In genomic region chr12:89389755-89390661, GRCh38 we compare ENCODE assay signal across 8 cellular contexts. TPM values are rescaled to one million over a fixed set of nuclear protein-coding genes. Genes with fewer than 3 reads are reported as not detected.
A peak's percentile ranks its signal among the peaks of the same experiment; 100 is the strongest.
DNase-seq lines count a peak whose midpoint lies in the region; ATAC-seq and TF ChIP-seq lines count a peak whose summit lies in the region.

No MANE protein-coding gene starts in this region.

- no peak overlapping the region for H3K4me2 ChIP-seq in mesenchymal stem cell (ENCODE audit: low read length, poor library complexity, severe bottlenecking)

- H3K4ac ChIP-seq in mesenchymal stem cell (ENCODE audit: low read depth in 1 of 2, low read length in 2 of 2): no peak overlapping the region

- peaks cover 9% of the 10 kb centered on the region for H3K4me1 ChIP-seq in mesenchymal stem cell (ENCODE audit: control insufficient read depth, insufficient read depth, low read depth, low read length)
- H3K4me1 ChIP-seq in foreskin keratinocyte: peaks cover 3% of the 10 kb centered on the region

- H4K91ac ChIP-seq in mesenchymal stem cell (ENCODE audit: low read length): no peak overlapping the region

- H3K27ac ChIP-seq in mesenchymal stem cell (ENCODE audit: low read length, poor library complexity, severe bottlenecking): peak overlapping the region; percentile 85
- H3K27ac ChIP-seq in foreskin keratinocyte: no peak overlapping the region
- H3K27ac ChIP-seq in coronary artery: peak overlapping the region in 1 of 2 donors; percentile 62

- H3K4me1 Mint-ChIP-seq in activated naive CD8-positive, alpha-beta T cell treated with anti-CD3 and anti-CD28 coated beads, Interleukin-2, amount 50 U/mL, for 24 hours: peaks cover 24% of the 10 kb centered on the region

- no peak overlapping the region for H2AK5ac ChIP-seq in mesenchymal stem cell (ENCODE audit: low read length, severe bottlenecking)

- DNase-seq in CD1c-positive myeloid dendritic cell (ENCODE audit: extremely low spot score) (peak; percentile 62), mesenchymal stem cell (peak; percentile 39), DMS 273 (lab: John Stamatoyannopoulos, UW; ENCODE audit: unreplicated experiment) (no peak), foreskin keratinocyte (no peak), coronary artery (ENCODE audit: low spot score) (no peak)
- no peak for DNase-seq in activated naive CD8-positive, alpha-beta T cell treated with anti-CD3 and anti-CD28 coated beads, Interleukin-2, amount 50 U/mL, for 24 hours

- H3K27me3 ChIP-seq in mesenchymal stem cell (ENCODE audit: control insufficient read depth in 1 of 2, insufficient read depth in 1 of 2, low read length in 2 of 2) (no peaks in the 10 kb centered on the region), foreskin keratinocyte (no peaks in the 10 kb centered on the region)

- H3K4me3 ChIP-seq in mesenchymal stem cell (ENCODE audit: insufficient read depth in 1 of 2, low read depth in 1 of 2, low read length in 2 of 2) (no peak overlapping the region), coronary artery (no peak overlapping the region)

- no peak overlapping the region for H2BK15ac ChIP-seq in mesenchymal stem cell (ENCODE audit: low read depth, poor library complexity, severe bottlenecking)

- no peak overlapping the region for H3K14ac ChIP-seq in mesenchymal stem cell (ENCODE audit: low read length in 2 of 2)

- H4K8ac ChIP-seq in mesenchymal stem cell (ENCODE audit: low read length): no peak overlapping the region

- no peak overlapping the region for H2AFZ ChIP-seq in mesenchymal stem cell (ENCODE audit: low read depth, low read length)

- H3K27ac Mint-ChIP-seq in activated naive CD8-positive, alpha-beta T cell treated with anti-CD3 and anti-CD28 coated beads, Interleukin-2, amount 50 U/mL, for 24 hours: no peak overlapping the region

- no peaks in the 10 kb centered on the region for H3K79me1 ChIP-seq in mesenchymal stem cell (replicated peaks; ENCODE audit: low read length, poor library complexity, severe bottlenecking)

- no peak overlapping the region for H2BK5ac ChIP-seq in mesenchymal stem cell (ENCODE audit: low read depth, low read length, poor library complexity, severe bottlenecking)

- H2BK120ac ChIP-seq in mesenchymal stem cell (ENCODE audit: low read depth, low read length): no peak overlapping the region

- WGBS in mesenchymal stem cell: 50% methylated on average over 5 of the region's 6 CpGs

- H3K23ac ChIP-seq in mesenchymal stem cell (ENCODE audit: low read length in 2 of 2): no peak overlapping the region

- H2BK12ac ChIP-seq in mesenchymal stem cell (ENCODE audit: low read length in 2 of 2): no peak overlapping the region

- no peaks in the 10 kb centered on the region for H3K36me3 ChIP-seq in mesenchymal stem cell (ENCODE audit: control insufficient read depth in 1 of 2, insufficient read depth in 2 of 2, low read depth in 1 of 2, low read length in 2 of 2)

- peak overlapping the region; percentile 21 to 46 for H3K18ac ChIP-seq in mesenchymal stem cell (ENCODE audit: low read depth in 1 of 2, low read length in 2 of 2)

- H3K9ac ChIP-seq in mesenchymal stem cell (ENCODE audit: low read length): no peak overlapping the region

- no peaks in the 10 kb centered on the region for H3K9me3 Mint-ChIP-seq in activated naive CD8-positive, alpha-beta T cell treated with anti-CD3 and anti-CD28 coated beads, Interleukin-2, amount 50 U/mL, for 24 hours

- H3K9me3 ChIP-seq in mesenchymal stem cell (ENCODE audit: control insufficient read depth, low read length): no peaks in the 10 kb centered on the region

- peak; percentile 75 for ATAC-seq in GM21825 (IDR thresholded peaks at IDR 0.05; ENCODE audit: unreplicated experiment)
- ATAC-seq in activated naive CD8-positive, alpha-beta T cell treated with anti-CD3 and anti-CD28 coated beads, Interleukin-2, amount 50 U/mL, for 24 hours: peak; percentile 34
- ATAC-seq in HG03521 (IDR thresholded peaks at IDR 0.05; ENCODE audit: unreplicated experiment): no peak
- no peak for ATAC-seq in foreskin keratinocyte

- no peak overlapping the region for H3K4me3 Mint-ChIP-seq in activated naive CD8-positive, alpha-beta T cell treated with anti-CD3 and anti-CD28 coated beads, Interleukin-2, amount 50 U/mL, for 24 hours

- peaks cover 1% of the 10 kb centered on the region for H3K36me3 Mint-ChIP-seq in activated naive CD8-positive, alpha-beta T cell treated with anti-CD3 and anti-CD28 coated beads, Interleukin-2, amount 50 U/mL, for 24 hours (ENCODE audit: low read depth)

- TF ChIP-seq CTCF in foreskin keratinocyte (conservative IDR thresholded peaks at IDR 0.05): no peak
- no peak for TF ChIP-seq CTCF in coronary artery (IDR thresholded peaks at IDR 0.05)

- no peaks in the 10 kb centered on the region for H3K27me3 Mint-ChIP-seq in activated naive CD8-positive, alpha-beta T cell treated with anti-CD3 and anti-CD28 coated beads, Interleukin-2, amount 50 U/mL, for 24 hours

RNA-seq across cellular contexts. Expression of gene DUSP6, which starts 37.7 kb away (rescaled TPM):
- polyA plus RNA-seq in mesenchymal stem cell (2013, experiment 1 of 2): 111 TPM
- polyA plus RNA-seq in mesenchymal stem cell (2013, experiment 2 of 2): 114 TPM
- 163 and 174 TPM in 2 replicates for total RNA-seq in foreskin keratinocyte
- polyA plus RNA-seq in foreskin keratinocyte: 46.0 and 62.1 TPM in 2 replicates

Comparison
In these comparisons a context has a peak if more than half of its experiments do, and no peak if none do; other contexts are left out.
1. DNase-seq: peak in CD1c-positive myeloid dendritic cell (single experiment) and mesenchymal stem cell (single experiment); none in activated naive CD8-positive, alpha-beta T cell treated with anti-CD3 and anti-CD28 coated beads, Interleukin-2, amount 50 U/mL, for 24 hours (single experiment), DMS 273 (single experiment), foreskin keratinocyte (0 of 2) and coronary artery (single experiment).
2. ATAC-seq: peak in GM21825 (single experiment) and activated naive CD8-positive, alpha-beta T cell treated with anti-CD3 and anti-CD28 coated beads, Interleukin-2, amount 50 U/mL, for 24 hours (single experiment); none in HG03521 (single experiment) and foreskin keratinocyte (single experiment).